In genomic region chr3:54123538-54124196, GRCh38 we compare ENCODE assay signal across 1 cellular context.
TF ChIP-seq lines count a peak whose summit lies in the region.

No MANE protein-coding gene starts in this region.

TF ChIP-seq in WTC11, 78 proteins besides CTCF, POLR2A, EP300 and RAD21 (continued from another document):
- TF ChIP-seq AR (CRISPR knock-in tag; IDR thresholded peaks at IDR 0.05) = no peak
- no peak for TF ChIP-seq KAT7 (CRISPR knock-in tag; IDR thresholded peaks at IDR 0.05; ENCODE audit: borderline replicate concordance)
- no peak for TF ChIP-seq ZNF396 (CRISPR knock-in tag; IDR thresholded peaks at IDR 0.05; ENCODE audit: borderline replicate concordance)
TF ChIP-seq in WTC11: peak in this region for 0.
